ENCODE assay signal across 9 cellular contexts in the genomic region with DNA sequence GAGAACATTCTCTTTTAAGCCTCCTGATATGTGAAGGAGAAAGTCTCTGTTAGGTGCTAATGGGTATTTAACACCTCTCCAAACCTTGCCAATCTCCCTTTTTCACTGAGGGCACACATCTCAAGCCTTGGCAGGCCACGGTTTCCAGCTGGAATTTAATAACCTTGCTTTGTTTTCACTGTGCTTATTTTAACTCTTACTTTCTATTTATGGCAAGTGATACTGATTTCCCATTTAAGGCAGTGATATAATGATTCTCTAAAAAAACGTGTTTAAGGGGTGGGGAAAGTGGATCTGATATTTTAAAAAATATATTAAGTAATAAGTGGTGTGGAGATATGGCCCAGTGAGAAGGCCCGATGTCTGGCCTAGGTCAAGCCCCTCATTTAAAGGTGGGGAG. TPM values are rescaled to one million over a fixed set of nuclear protein-coding genes. Genes with fewer than 3 reads are reported as not detected.
DNase-seq lines count a peak whose midpoint lies in the region; ATAC-seq and TF ChIP-seq lines count a peak whose summit lies in the region.
"Had no signal": no experiment of that assay in that cellular context is flagged by ENCODE, and none has a peak within 500 bp of the region (broad histone marks: within the 10 kb centered on the region; RNA-seq: fewer than 3 reads in every experiment).

No MANE protein-coding gene starts in this region.

- H3K4me3 ChIP-seq in Caco-2 (ENCODE audit: low read depth, low read length), result peak overlapping the region; percentile 57

- POLR2A ChIA-PET in Caco-2 (lab: Charles Lee), result no interaction called here

- H3K4me3 Mint-ChIP-seq in Caco-2 (ENCODE audit: unreplicated experiment) (peak overlapping the region; percentile 56), osteocyte (ENCODE audit: unreplicated experiment) (peak overlapping the region; percentile 24)
- peak overlapping the region; percentile 64 for H3K4me3 Mint-ChIP-seq in dendritic cell treated with granulocyte-macrophage colony-stimulating factor and Interleukin-4, amounts not matched to agents 40 ng/mL and 50 ng/mL, for 4 days

- H3K27ac Mint-ChIP-seq in Caco-2 (ENCODE audit: unreplicated experiment) (no peak overlapping the region), osteocyte (ENCODE audit: unreplicated experiment) (no peak overlapping the region)
- H3K27ac Mint-ChIP-seq in dendritic cell treated with granulocyte-macrophage colony-stimulating factor and Interleukin-4, amounts not matched to agents 40 ng/mL and 50 ng/mL, for 4 days, result no peak overlapping the region

- intact Hi-C loops in Caco-2 (cut with micrococcal nuclease; ENCODE audit: unreplicated experiment), result loop anchor here (5.0 kb wide), 1 partner anchor 43 kb away; no protein-coding TSS in a partner anchor
- intact Hi-C loops in dendritic cell treated with granulocyte-macrophage colony-stimulating factor and Interleukin-4, amounts not matched to agents 40 ng/mL and 50 ng/mL, for 4 days (cut with micrococcal nuclease), result no loop called here

- no peaks in the 10 kb centered on the region for H3K9me3 ChIP-seq in Caco-2

- H3K4me1 Mint-ChIP-seq in Caco-2 (ENCODE audit: low read depth, unreplicated experiment), result no peaks in the 10 kb centered on the region
- H3K4me1 Mint-ChIP-seq in dendritic cell treated with granulocyte-macrophage colony-stimulating factor and Interleukin-4, amounts not matched to agents 40 ng/mL and 50 ng/mL, for 4 days (ENCODE audit: low read depth), result peaks cover 19% of the 10 kb centered on the region
- H3K4me1 Mint-ChIP-seq in osteocyte (ENCODE audit: unreplicated experiment), result peaks cover 9% of the 10 kb centered on the region

- H3K36me3 ChIP-seq in Caco-2 (ENCODE audit: control insufficient read depth, insufficient read depth, low read length), result no peaks in the 10 kb centered on the region

- H3K9me3 Mint-ChIP-seq in Caco-2 (ENCODE audit: unreplicated experiment) (no peaks in the 10 kb centered on the region), osteocyte (ENCODE audit: unreplicated experiment) (no peaks in the 10 kb centered on the region)
- no peaks in the 10 kb centered on the region for H3K9me3 Mint-ChIP-seq in dendritic cell treated with granulocyte-macrophage colony-stimulating factor and Interleukin-4, amounts not matched to agents 40 ng/mL and 50 ng/mL, for 4 days

- H3K27me3 Mint-ChIP-seq in Caco-2 (ENCODE audit: insufficient read depth, unreplicated experiment) (peaks cover 13% of the 10 kb centered on the region), osteocyte (ENCODE audit: unreplicated experiment) (peaks cover 39% of the 10 kb centered on the region)
- H3K27me3 Mint-ChIP-seq in dendritic cell treated with granulocyte-macrophage colony-stimulating factor and Interleukin-4, amounts not matched to agents 40 ng/mL and 50 ng/mL, for 4 days, result peaks cover 58% of the 10 kb centered on the region

- no TSS peak for BruUV-seq in Caco-2 (replicated peaks; lab: Mats Ljungman, UMichigan)

- TF ChIP-seq CTCF in Caco-2 (IDR thresholded peaks at IDR 0.05; ENCODE audit: insufficient read depth in 1 of 2, low read depth in 1 of 2, low read length in 1 of 2, severe bottlenecking in 1 of 2, unreplicated experiment in 1 of 2) (no peak), osteocyte (IDR thresholded peaks at IDR 0.05) (no peak)

- H3K36me3 Mint-ChIP-seq in Caco-2 (ENCODE audit: insufficient read depth, unreplicated experiment), result no peaks in the 10 kb centered on the region
- H3K36me3 Mint-ChIP-seq in dendritic cell treated with granulocyte-macrophage colony-stimulating factor and Interleukin-4, amounts not matched to agents 40 ng/mL and 50 ng/mL, for 4 days (ENCODE audit: low read depth), result no peaks in the 10 kb centered on the region
- H3K36me3 Mint-ChIP-seq in osteocyte (ENCODE audit: unreplicated experiment), result no peaks in the 10 kb centered on the region

- ATAC-seq in stimulated activated naive CD8-positive, alpha-beta T cell treated with anti-CD3 and anti-CD28 coated beads, Interleukin-15, Interleukin-2, amounts not matched to agents 100 U/mL and 50 U/mL, for 24 hours, result no peak
- ATAC-seq in GM19035 (IDR thresholded peaks at IDR 0.05; ENCODE audit: unreplicated experiment), result no peak
- no peak for ATAC-seq in GM21360 (IDR thresholded peaks at IDR 0.05; ENCODE audit: unreplicated experiment)

- DNase-seq in Caco-2 (no peak), NCI-H1092 (lab: John Stamatoyannopoulos, UW) (peak; percentile 17), osteocyte (ENCODE audit: extremely low spot score, unreplicated experiment) (no peak), SKM-1 treated with dmso at 0.1 percent for 144 hours (lab: John Stamatoyannopoulos, UW; ENCODE audit: unreplicated experiment) (no peak)
- no peak for DNase-seq in stimulated activated naive CD8-positive, alpha-beta T cell treated with anti-CD3 and anti-CD28 coated beads, Interleukin-15, Interleukin-2, amounts not matched to agents 100 U/mL and 50 U/mL, for 24 hours
- DNase-seq: SW 1271 had no signal

- CTCF ChIA-PET in Caco-2 (lab: Charles Lee), result interaction anchor here (0.7 kb wide), 1 partner anchor 188 kb away, joined by 3 read pairs; no protein-coding TSS in a partner anchor

- peaks cover 5% of the 10 kb centered on the region for H3K4me1 ChIP-seq in Caco-2

- peaks cover 1% of the 10 kb centered on the region; the same call in 1 of the 2 replicates for H3K27me3 ChIP-seq in Caco-2 (replicated peaks; ENCODE audit: control insufficient read depth, insufficient read depth, low read length)

RNA-seq across cellular contexts. Expression of a gene that starts 1.1 kb away (rescaled TPM):
- total RNA-seq in Caco-2 (2022) (0.09 TPM in 1 of 2 replicates, not detected in the other), osteocyte (not detected in 2 replicates)
